Comparison of ENCODE assay signal across 8 cellular contexts in genomic region chr1:86703696-86704455, GRCh38. TPM values are rescaled to one million over a fixed set of nuclear protein-coding genes. Genes with fewer than 3 reads are reported as not detected.
A peak's percentile ranks its signal among the peaks of the same experiment; 100 is the strongest.
DNase-seq lines count a peak whose midpoint lies in the region; ATAC-seq and TF ChIP-seq lines count a peak whose summit lies in the region.

No MANE protein-coding gene starts in this region.

- H3K27me3 ChIP-seq in right atrium auricular region (no peaks in the 10 kb centered on the region), rectal smooth muscle tissue (ENCODE audit: control insufficient read depth, insufficient read depth, low read length) (no peaks in the 10 kb centered on the region)

- TF ChIP-seq CTCF in right atrium auricular region (IDR thresholded peaks at IDR 0.05), result no peak

- H3K36me3 ChIP-seq in right atrium auricular region (no peaks in the 10 kb centered on the region), rectal smooth muscle tissue (ENCODE audit: control insufficient read depth, insufficient read depth, low read length) (no peaks in the 10 kb centered on the region)

- peaks cover 4% of the 10 kb centered on the region for H3K36me3 Mint-ChIP-seq in activated naive CD8-positive, alpha-beta T cell treated with anti-CD3 and anti-CD28 coated beads, Interleukin-2, amount 10 ng/mL, durations not matched to agents 7 days and 5 days

- peak overlapping the region; percentile 10 for H3K9ac ChIP-seq in rectal smooth muscle tissue (ENCODE audit: low read length)

- H3K4me1 ChIP-seq in right atrium auricular region (peaks cover 0 to 38% of the 10 kb centered on the region in 2 donors), rectal smooth muscle tissue (ENCODE audit: control insufficient read depth, insufficient read depth, low read length) (peaks cover 21% of the 10 kb centered on the region)

- H3K27me3 Mint-ChIP-seq in activated naive CD8-positive, alpha-beta T cell treated with anti-CD3 and anti-CD28 coated beads, Interleukin-2, amount 10 ng/mL, durations not matched to agents 7 days and 5 days, result no peaks in the 10 kb centered on the region

- peak overlapping the region; percentile 90 for H3K4me3 Mint-ChIP-seq in activated naive CD8-positive, alpha-beta T cell treated with anti-CD3 and anti-CD28 coated beads, Interleukin-2, amount 10 ng/mL, durations not matched to agents 7 days and 5 days

- peaks cover 19% of the 10 kb centered on the region for H3K4me1 Mint-ChIP-seq in activated naive CD8-positive, alpha-beta T cell treated with anti-CD3 and anti-CD28 coated beads, Interleukin-2, amount 10 ng/mL, durations not matched to agents 7 days and 5 days

- no peaks in the 10 kb centered on the region for H3K9me3 Mint-ChIP-seq in activated naive CD8-positive, alpha-beta T cell treated with anti-CD3 and anti-CD28 coated beads, Interleukin-2, amount 10 ng/mL, durations not matched to agents 7 days and 5 days

- peak overlapping the region; percentile 97 for H3K27ac Mint-ChIP-seq in activated naive CD8-positive, alpha-beta T cell treated with anti-CD3 and anti-CD28 coated beads, Interleukin-2, amount 10 ng/mL, durations not matched to agents 7 days and 5 days

- POLR2A ChIA-PET in activated naive CD8-positive, alpha-beta T cell treated with anti-CD3 and anti-CD28 coated beads, Interleukin-2, amount 10 ng/mL, durations not matched to agents 7 days and 5 days (lab: Charles Lee), result interaction anchor here (0.7 to 2.8 kb wide), 19 partner anchors 11 to 1427 kb away, joined by 3 to 32 read pairs (median 4); partner anchors contain the start of genes BCL10, HS2ST1, ODF2L and SELENOF

- peak overlapping the region; percentile 94 to 97 for H3K27ac ChIP-seq in right atrium auricular region
- H3K27ac ChIP-seq in rectal smooth muscle tissue (ENCODE audit: low read depth, low read length), result peak overlapping the region; percentile 98

- no peaks in the 10 kb centered on the region for H3K9me3 ChIP-seq in right atrium auricular region

- peak; percentile 41 for ATAC-seq in GM19324 (IDR thresholded peaks at IDR 0.05; ENCODE audit: low FRiP score, unreplicated experiment)
- peak; percentile 46 for ATAC-seq in HG03354 (IDR thresholded peaks at IDR 0.05; ENCODE audit: poor library complexity, severe bottlenecking, unreplicated experiment)
- peak; percentile 41 for ATAC-seq in activated naive CD8-positive, alpha-beta T cell treated with anti-CD3 and anti-CD28 coated beads, Interleukin-2, amount 10 ng/mL, durations not matched to agents 7 days and 5 days (ENCODE audit: low read depth)

- DNase-seq in CD1c-positive myeloid dendritic cell (ENCODE audit: extremely low spot score) (peak; percentile 21), NCI-H82 treated with DMSO at 0.1 percent for 48 hours (lab: John Stamatoyannopoulos, UW; ENCODE audit: unreplicated experiment) (peak; percentile 57), right atrium auricular region (ENCODE audit: low spot score) (no peak), NCI-H1048 (lab: John Stamatoyannopoulos, UW) (no peak)
- DNase-seq in activated naive CD8-positive, alpha-beta T cell treated with anti-CD3 and anti-CD28 coated beads, Interleukin-2, amount 10 ng/mL, durations not matched to agents 7 days and 5 days, result peak; percentile 69

- H3K4me3 ChIP-seq in right atrium auricular region (peak overlapping the region; percentile 77 to 82), rectal smooth muscle tissue (ENCODE audit: low read length) (peak overlapping the region; percentile 95)

RNA-seq across cellular contexts. Expression of gene SH3GLB1, which starts 0.5 kb away (rescaled TPM):
- 10 to 100 TPM; 62.4 to 71.0 TPM for total RNA-seq in activated naive CD8-positive, alpha-beta T cell treated with anti-CD3 and anti-CD28 coated beads, Interleukin-2, amount 10 ng/mL, durations not matched to agents 7 days and 5 days
- 10 to 100 TPM; 51.5 to 66.1 TPM for total RNA-seq in right atrium auricular region

Comparison
In these comparisons a context has a peak if more than half of its experiments do, and no peak if none do; other contexts are left out.
1. DNase-seq: peak in CD1c-positive myeloid dendritic cell (single experiment), NCI-H82 treated with DMSO at 0.1 percent for 48 hours (single experiment) and activated naive CD8-positive, alpha-beta T cell treated with anti-CD3 and anti-CD28 coated beads, Interleukin-2, amount 10 ng/mL, durations not matched to agents 7 days and 5 days (single experiment); none in right atrium auricular region (single experiment) and NCI-H1048 (single experiment).
2. Peak in every context shown above with its lines, with median percentiles within 50 percentile points of each other: ATAC-seq.